4 cellular contexts compared by ENCODE assay signal in the genomic region with DNA sequence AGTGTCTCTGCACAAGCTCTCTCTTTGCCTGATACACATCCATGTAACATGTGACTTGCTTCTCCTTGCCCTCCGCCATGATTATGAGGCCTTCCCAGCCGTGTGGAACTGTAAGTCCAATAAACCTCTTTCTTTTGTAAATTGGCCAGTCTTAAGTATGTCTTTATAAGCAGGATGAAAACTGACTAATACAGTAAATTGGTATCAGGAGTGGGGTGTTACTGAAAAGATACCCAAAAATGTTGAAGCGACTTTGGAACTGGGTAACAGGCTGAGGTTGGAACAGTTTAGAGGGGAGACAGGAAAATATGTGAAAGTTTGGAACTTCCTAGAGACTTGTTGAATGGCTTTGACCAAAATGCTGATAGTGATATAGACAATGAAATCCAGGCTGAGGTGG.
A peak's percentile ranks its signal among the peaks of the same experiment; 100 is the strongest.
DNase-seq lines count a peak whose midpoint lies in the region; ATAC-seq, FAIRE-seq and TF ChIP-seq lines count a peak whose summit lies in the region.
"Not testable (repeated sequence)": the region's sequence is repeated elsewhere in the genome, so short reads cannot be mapped to it uniquely, and the experiment has no call there.

No MANE protein-coding gene starts in this region.

- H3K4me1 Mint-ChIP-seq in endodermal cell, result not testable (repeated sequence)

- not testable (repeated sequence) for H3K27ac ChIP-seq in A549; HEK293 (ENCODE audit: extremely low read depth, low read depth, low read length); K562 (ENCODE audit: extremely low read depth, low read depth, low read length); endodermal cell (ENCODE audit: low read depth, low read length)

- in situ Hi-C loops in K562 (cut with MboI), result not testable (repeated sequence)

- not testable (repeated sequence) for BruUV-seq in K562 (replicated peaks; lab: Mats Ljungman, UMichigan)

- not testable (repeated sequence) for H2AFZ ChIP-seq in K562 (ENCODE audit: low read depth, low read length)

- not testable (repeated sequence) for H3K27me3 ChIP-seq in K562 (ENCODE audit: control insufficient read depth in 2 of 2, insufficient read depth in 2 of 2, low read length in 2 of 2); endodermal cell (ENCODE audit: control insufficient read depth, insufficient read depth, low read length, poor library complexity, severe bottlenecking)

- CTCF ChIA-PET in A549 (lab: Yijun Ruan, JAX); HEK293 (lab: Yijun Ruan, JAX); K562 (lab: Yijun Ruan, JAX; ENCODE audit: low intra/inter-chr PET ratio): not testable (repeated sequence)

- H3K27me3 Mint-ChIP-seq in endodermal cell (ENCODE audit: insufficient read depth), result not testable (repeated sequence)

- H3K4me3 Mint-ChIP-seq in endodermal cell, result not testable (repeated sequence)

- H3K9me3 ChIP-seq in A549 (peaks cover 23% of the 10 kb centered on the region; the same call in 2 of the 3 replicates), endodermal cell (ENCODE audit: control insufficient read depth, low read length) (peaks cover 80% of the 10 kb centered on the region)
- H3K9me3 ChIP-seq in HEK293 (ENCODE audit: control insufficient read depth, insufficient read depth, low read depth, low read length); K562 (replicated peaks; ENCODE audit: control insufficient read depth, insufficient read depth, low read depth, low read length): not testable (repeated sequence)

- not testable (repeated sequence) for DNase-seq in A549 (ENCODE audit: low read depth in 1 of 2, low spot score in 1 of 2); K562 (ENCODE audit: extremely low read depth in 1 of 4, low spot score in 3 of 4); endodermal cell

- H3K9me1 ChIP-seq in K562 (ENCODE audit: control insufficient read depth, insufficient read depth, low read length), result not testable (repeated sequence)

- not testable (repeated sequence) for TF ChIP-seq CTCF in A549 (IDR thresholded peaks at IDR 0.05); HEK293 (tag by site-specific recombination; IDR thresholded peaks at IDR 0.05); K562 (IDR thresholded peaks at IDR 0.05 in 2 of 3, conservative IDR thresholded peaks at IDR 0.05 in 1 of 3; ENCODE audit: insufficient read depth in 2 of 3, low read depth in 1 of 3, low read length in 3 of 3); endodermal cell (conservative IDR thresholded peaks at IDR 0.05)

- peaks cover 78% of the 10 kb centered on the region for H3K9me3 Mint-ChIP-seq in endodermal cell

- not testable (repeated sequence) for H3K36me3 Mint-ChIP-seq in endodermal cell (ENCODE audit: low read depth)

- intact Hi-C loops in K562 (cut with micrococcal nuclease), result not testable (repeated sequence)

- H3K36me3 ChIP-seq in HEK293 (ENCODE audit: control insufficient read depth in 2 of 2, insufficient read depth in 1 of 2, low read length in 2 of 2); K562 (ENCODE audit: control insufficient read depth, insufficient read depth, low read length); endodermal cell (ENCODE audit: control insufficient read depth, insufficient read depth, low read length): not testable (repeated sequence)

- 55% methylated on average over 3 of the region's 3 CpGs for WGBS in A549 (ENCODE audit: missing lambda C conversion rate)
- 0% methylated on average over 3 of the region's 3 CpGs for WGBS in K562 (ENCODE audit: insufficient coverage, low coverage, missing lambda C conversion rate)
- 70 to 79% methylated on average over 1 to 3 of the region's 3 CpGs for WGBS in endodermal cell (ENCODE audit: insufficient coverage in 1 of 2, insufficient read length in 1 of 2), 2 experiments

- not testable (repeated sequence) for H3K4me1 ChIP-seq in A549; HEK293 (ENCODE audit: control insufficient read depth, insufficient read depth, low read length); K562 (replicated peaks in 1 of 2; ENCODE audit: control insufficient read depth in 2 of 2, insufficient read depth in 2 of 2, low read length in 2 of 2); endodermal cell (ENCODE audit: control insufficient read depth, insufficient read depth, low read length)

- TF ChIP-seq RAD21 in A549 (conservative IDR thresholded peaks at IDR 0.05 in 1 of 2, IDR thresholded peaks at IDR 0.05 in 1 of 2); K562 (CRISPR knock-in tag; conservative IDR thresholded peaks at IDR 0.05 in 1 of 2, IDR thresholded peaks at IDR 0.05 in 1 of 2): not testable (repeated sequence)

- H4K20me1 ChIP-seq in K562 (replicated peaks; ENCODE audit: control insufficient read depth, insufficient read depth, low read length), result not testable (repeated sequence)

- not testable (repeated sequence) for TF ChIP-seq POLR2A in A549 (IDR thresholded peaks at IDR 0.05; ENCODE audit: low read length); K562 (conservative IDR thresholded peaks at IDR 0.05)

- POLR2A ChIA-PET in A549 (lab: Yijun Ruan, JAX); HEK293 (lab: Yijun Ruan, JAX); K562 (lab: Yijun Ruan, JAX): not testable (repeated sequence)

- ATAC-seq in A549, K562: not testable (repeated sequence)

- not testable (repeated sequence) for H3K79me2 ChIP-seq in K562 (ENCODE audit: control insufficient read depth, insufficient read depth, low read length)

- H3K9ac ChIP-seq in K562 (ENCODE audit: insufficient read depth in 1 of 2, low read depth in 2 of 2, low read length in 2 of 2); endodermal cell (ENCODE audit: extremely low read depth, low read length, poor library complexity, severe bottlenecking): not testable (repeated sequence)

- not testable (repeated sequence) for H3K4me2 ChIP-seq in A549; K562 (ENCODE audit: insufficient read depth, low read length)

- not testable (repeated sequence) for FAIRE-seq in A549 (lab: Jason Lieb, UNC); K562 (lab: Jason Lieb, UNC)

- H3K4me3 ChIP-seq in A549; HEK293 (ENCODE audit: low read depth, low read length); K562: not testable (repeated sequence)
- peak overlapping the region; percentile 29 for H3K4me3 ChIP-seq in endodermal cell (ENCODE audit: low read length)

- TF ChIP-seq EP300 in A549 (IDR thresholded peaks at IDR 0.05); K562 (IDR thresholded peaks at IDR 0.05; ENCODE audit: low read length): not testable (repeated sequence)

- H3K27ac Mint-ChIP-seq in endodermal cell, result not testable (repeated sequence)

TF ChIP-seq in A549, 52 proteins besides CTCF, POLR2A, EP300 and RAD21:
- TF ChIP-seq KDM1A (IDR thresholded peaks at IDR 0.05; ENCODE audit: low read depth), result 0 out of 2 replicates have a peak, but pooled peaks have one; percentile 16

TF ChIP-seq in HEK293, 187 proteins besides CTCF, POLR2A, EP300 and RAD21:
- peak; percentile 89 for TF ChIP-seq ZNF707 (tag by site-specific recombination; IDR thresholded peaks at IDR 0.05)

TF ChIP-seq in K562, 482 proteins besides CTCF, POLR2A, EP300 and RAD21:
- peak; percentile 83 for TF ChIP-seq ZNF707 (CRISPR knock-in tag; conservative IDR thresholded peaks at IDR 0.05)
